Comparison of ENCODE assay signal across 14 cellular contexts in the genomic region with DNA sequence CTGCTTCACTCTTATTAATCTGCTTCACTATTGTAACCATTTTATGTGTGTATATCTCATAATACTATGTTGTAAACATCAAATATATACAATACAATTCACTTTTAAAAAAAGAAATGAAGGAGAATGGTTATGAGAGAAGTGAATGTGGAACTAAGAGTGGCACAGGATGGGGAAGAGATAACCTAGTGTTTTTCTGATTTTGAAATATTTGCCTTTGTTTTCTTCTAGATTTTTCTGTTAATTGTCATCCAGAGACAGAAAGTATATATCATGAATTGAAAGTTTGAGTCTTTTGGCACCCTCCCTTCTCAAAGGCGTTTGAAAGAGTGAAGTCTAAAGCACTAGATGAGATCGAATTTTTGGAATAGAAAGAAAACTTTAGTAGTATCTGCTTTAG. TPM values are rescaled to one million over a fixed set of nuclear protein-coding genes. Genes with fewer than 3 reads are reported as not detected.
DNase-seq lines count a peak whose midpoint lies in the region; ATAC-seq, FAIRE-seq and TF ChIP-seq lines count a peak whose summit lies in the region.
"Had no signal": no experiment of that assay in that cellular context is flagged by ENCODE, and none has a peak within 500 bp of the region (broad histone marks: within the 10 kb centered on the region; RNA-seq: fewer than 3 reads in every experiment).

No MANE protein-coding gene starts in this region.

- no peak for FAIRE-seq in GM19239 (lab: Jason Lieb, UNC)

- H3K27me3 Mint-ChIP-seq in CD4-positive, CD25-positive, alpha-beta regulatory T cell = peaks cover 7% of the 10 kb centered on the region
- no peaks in the 10 kb centered on the region for H3K27me3 Mint-ChIP-seq in activated T-helper 2 cell treated with anti-CD3 and anti-CD28 coated beads, Interferon-gamma antibody, Interleukin-2, Interleukin-4, amounts not matched to agents 10 μg/mL and 5 μg/mL and 100 μg/mL, durations not matched to agents 14 hours and 24 hours and 36 hours (ENCODE audit: low read depth)
- no peaks in the 10 kb centered on the region for H3K27me3 Mint-ChIP-seq in natural killer cell treated with Interleukin-12 subunit alpha and Interleukin-12 subunit beta and Interleukin-15 and Interleukin-18, amount 100 ng/mL, for 72 hours

- peak overlapping the region; percentile 96 for H3K4me3 ChIP-seq in CD4-positive, CD25-positive, alpha-beta regulatory T cell (ENCODE audit: low read depth, low read length)
- H3K4me3 ChIP-seq in HEK293 (ENCODE audit: low read depth, low read length) = no peak overlapping the region
- H3K4me3 ChIP-seq: SK-N-MC, suprapubic skin had no signal

- no peaks in the 10 kb centered on the region for H3K27me3 ChIP-seq in CD4-positive, CD25-positive, alpha-beta regulatory T cell (ENCODE audit: control insufficient read depth, insufficient read depth, low read length)
- H3K27me3 ChIP-seq: suprapubic skin had no signal

- H3K27ac ChIP-seq in CD4-positive, CD25-positive, alpha-beta regulatory T cell (ENCODE audit: insufficient read depth, low read length, poor library complexity, severe bottlenecking) = no peak overlapping the region
- H3K27ac ChIP-seq in HEK293 (ENCODE audit: extremely low read depth, low read depth, low read length) = no peak overlapping the region
- H3K27ac ChIP-seq: SK-N-MC, suprapubic skin had no signal

- DNase-seq in CD4-positive, CD25-positive, alpha-beta regulatory T cell = no peak
- DNase-seq in activated T-helper 2 cell treated with anti-CD3 and anti-CD28 coated beads, Interferon-gamma antibody, Interleukin-2, Interleukin-4, amounts not matched to agents 10 μg/mL and 5 μg/mL and 100 μg/mL, durations not matched to agents 14 hours and 24 hours and 36 hours (ENCODE audit: low spot score) = no peak
- no peak for DNase-seq in natural killer cell treated with Interleukin-12 subunit alpha and Interleukin-12 subunit beta and Interleukin-15 and Interleukin-18, amount 100 ng/mL, for 72 hours (ENCODE audit: low spot score)
- DNase-seq in GM19239 (ENCODE audit: insufficient read length, low spot score) (no peak), DMS53 treated with DMSO at 0.1 percent for 48 hours (lab: John Stamatoyannopoulos, UW; ENCODE audit: unreplicated experiment) (no peak), DMS153 treated with DMSO at 0.1 percent for 48 hours (lab: John Stamatoyannopoulos, UW; ENCODE audit: unreplicated experiment) (no peak)
- DNase-seq: activated CD4-positive, CD25-positive, alpha-beta regulatory T cell treated with anti-CD3 and anti-CD28 coated beads, Interleukin-2, amount 50 U/mL, for 72 hours; cerebellar nuclear complex; NCI-H1436 treated with DMSO at 0.1 percent for 48 hours; NCI-H526 treated with DMSO at 0.1 percent for 48 hours had no signal

- H3K27ac Mint-ChIP-seq in CD4-positive, CD25-positive, alpha-beta regulatory T cell = peak overlapping the region in 2 of 3 donors; percentile 14 to 84
- peak overlapping the region; percentile 10 for H3K27ac Mint-ChIP-seq in activated T-helper 2 cell treated with anti-CD3 and anti-CD28 coated beads, Interferon-gamma antibody, Interleukin-2, Interleukin-4, amounts not matched to agents 10 μg/mL and 5 μg/mL and 100 μg/mL, durations not matched to agents 14 hours and 24 hours and 36 hours
- H3K27ac Mint-ChIP-seq in natural killer cell treated with Interleukin-12 subunit alpha and Interleukin-12 subunit beta and Interleukin-15 and Interleukin-18, amount 100 ng/mL, for 72 hours = peak overlapping the region; percentile 21 to 22

- H3K4me1 Mint-ChIP-seq in CD4-positive, CD25-positive, alpha-beta regulatory T cell = peaks cover 53 to 86% (median 68%) of the 10 kb centered on the region in 4 donors
- H3K4me1 Mint-ChIP-seq in activated T-helper 2 cell treated with anti-CD3 and anti-CD28 coated beads, Interferon-gamma antibody, Interleukin-2, Interleukin-4, amounts not matched to agents 10 μg/mL and 5 μg/mL and 100 μg/mL, durations not matched to agents 14 hours and 24 hours and 36 hours (ENCODE audit: low read depth) = peaks cover 46% of the 10 kb centered on the region
- peaks cover 54 to 79% of the 10 kb centered on the region in 2 donors for H3K4me1 Mint-ChIP-seq in natural killer cell treated with Interleukin-12 subunit alpha and Interleukin-12 subunit beta and Interleukin-15 and Interleukin-18, amount 100 ng/mL, for 72 hours (ENCODE audit: low read depth in 2 of 2)

- no peak for ATAC-seq in CD4-positive, CD25-positive, alpha-beta regulatory T cell (ENCODE audit: low read depth in 2 of 2)
- ATAC-seq in natural killer cell treated with Interleukin-12 subunit alpha and Interleukin-12 subunit beta and Interleukin-15 and Interleukin-18, amount 100 ng/mL, for 72 hours = no peak

- CTCF ChIA-PET in HEK293 (lab: Yijun Ruan, JAX) = no interaction called here

- no peak for TF ChIP-seq CTCF in HEK293 (tag by site-specific recombination; IDR thresholded peaks at IDR 0.05)

- peaks cover 6% of the 10 kb centered on the region for H3K36me3 Mint-ChIP-seq in CD4-positive, CD25-positive, alpha-beta regulatory T cell
- H3K36me3 Mint-ChIP-seq in activated T-helper 2 cell treated with anti-CD3 and anti-CD28 coated beads, Interferon-gamma antibody, Interleukin-2, Interleukin-4, amounts not matched to agents 10 μg/mL and 5 μg/mL and 100 μg/mL, durations not matched to agents 14 hours and 24 hours and 36 hours (ENCODE audit: low read depth) = peaks cover 28% of the 10 kb centered on the region
- H3K36me3 Mint-ChIP-seq in natural killer cell treated with Interleukin-12 subunit alpha and Interleukin-12 subunit beta and Interleukin-15 and Interleukin-18, amount 100 ng/mL, for 72 hours = peaks cover 6% of the 10 kb centered on the region

- POLR2A ChIA-PET in HEK293 (lab: Yijun Ruan, JAX) = no interaction called here

- H3K36me3 ChIP-seq in CD4-positive, CD25-positive, alpha-beta regulatory T cell (ENCODE audit: control insufficient read depth, insufficient read depth, low read length) = no peaks in the 10 kb centered on the region
- H3K36me3 ChIP-seq in HEK293 (ENCODE audit: control insufficient read depth in 2 of 2, insufficient read depth in 1 of 2, low read length in 2 of 2) = no peaks in the 10 kb centered on the region

- peak overlapping the region; percentile 4 to 97 (median 66) for H3K4me3 Mint-ChIP-seq in CD4-positive, CD25-positive, alpha-beta regulatory T cell
- H3K4me3 Mint-ChIP-seq in activated T-helper 2 cell treated with anti-CD3 and anti-CD28 coated beads, Interferon-gamma antibody, Interleukin-2, Interleukin-4, amounts not matched to agents 10 μg/mL and 5 μg/mL and 100 μg/mL, durations not matched to agents 14 hours and 24 hours and 36 hours (ENCODE audit: low read depth) = no peak overlapping the region
- H3K4me3 Mint-ChIP-seq in natural killer cell treated with Interleukin-12 subunit alpha and Interleukin-12 subunit beta and Interleukin-15 and Interleukin-18, amount 100 ng/mL, for 72 hours = peak overlapping the region; percentile 100

- intact Hi-C loops in activated T-helper 2 cell treated with anti-CD3 and anti-CD28 coated beads, Interferon-gamma antibody, Interleukin-2, Interleukin-4, amounts not matched to agents 10 μg/mL and 5 μg/mL and 100 μg/mL, durations not matched to agents 14 hours and 24 hours and 36 hours (cut with micrococcal nuclease) = loop anchor here (5.0 to 10.0 kb wide), 6 partner anchors 42 to 1545 kb away; a partner anchor contains a TSS

- peaks cover 46% of the 10 kb centered on the region for H3K4me1 ChIP-seq in CD4-positive, CD25-positive, alpha-beta regulatory T cell (ENCODE audit: control insufficient read depth, insufficient read depth, low read length, poor library complexity, severe bottlenecking)
- no peaks in the 10 kb centered on the region for H3K4me1 ChIP-seq in HEK293 (ENCODE audit: control insufficient read depth, insufficient read depth, low read length)

- no peaks in the 10 kb centered on the region for H3K9me3 ChIP-seq in CD4-positive, CD25-positive, alpha-beta regulatory T cell (ENCODE audit: control insufficient read depth in 2 of 2, low read length in 2 of 2)
- H3K9me3 ChIP-seq in HEK293 (ENCODE audit: control insufficient read depth, insufficient read depth, low read depth, low read length) = no peaks in the 10 kb centered on the region
- H3K9me3 ChIP-seq: suprapubic skin had no signal

- H3K9me3 Mint-ChIP-seq in CD4-positive, CD25-positive, alpha-beta regulatory T cell = peaks cover 0 to 9% (median 0%) of the 10 kb centered on the region in 7 donors
- peaks cover 4% of the 10 kb centered on the region for H3K9me3 Mint-ChIP-seq in activated T-helper 2 cell treated with anti-CD3 and anti-CD28 coated beads, Interferon-gamma antibody, Interleukin-2, Interleukin-4, amounts not matched to agents 10 μg/mL and 5 μg/mL and 100 μg/mL, durations not matched to agents 14 hours and 24 hours and 36 hours
- H3K9me3 Mint-ChIP-seq in natural killer cell treated with Interleukin-12 subunit alpha and Interleukin-12 subunit beta and Interleukin-15 and Interleukin-18, amount 100 ng/mL, for 72 hours = no peaks in the 10 kb centered on the region

TF ChIP-seq in HEK293, 187 proteins besides CTCF, POLR2A, EP300 and RAD21:
- TF ChIP-seq ZBTB1 (tag by site-specific recombination; IDR thresholded peaks at IDR 0.05) (no peak), ZNF48 (tag by site-specific recombination; IDR thresholded peaks at IDR 0.05) (no peak), ZNF211 (tag by site-specific recombination; IDR thresholded peaks at IDR 0.05; ENCODE audit: low read depth) (no peak), PRDM1 (tag by site-specific recombination; IDR thresholded peaks at IDR 0.05) (peak; percentile 92), ZNF521 (tag by site-specific recombination; IDR thresholded peaks at IDR 0.05) (no peak), ZNF777 (tag by site-specific recombination; IDR thresholded peaks at IDR 0.05; ENCODE audit: borderline replicate concordance) (no peak), ZNF791 (tag by site-specific recombination; IDR thresholded peaks at IDR 0.05) (no peak)

RNA-seq across cellular contexts. Expression of a gene that starts 2.8 kb away (rescaled TPM):
- total RNA-seq in CD4-positive, CD25-positive, alpha-beta regulatory T cell = 22.4 TPM
- 10 to 100 TPM; 11.1 to 17.1 (median 14.1) TPM for polyA plus RNA-seq in CD4-positive, CD25-positive, alpha-beta regulatory T cell
- 28.1 and 28.6 TPM in 2 replicates for total RNA-seq in activated T-helper 2 cell treated with anti-CD3 and anti-CD28 coated beads, Interferon-gamma antibody, Interleukin-2, Interleukin-4, amounts not matched to agents 10 μg/mL and 5 μg/mL and 100 μg/mL, durations not matched to agents 14 hours and 24 hours and 36 hours
- total RNA-seq in natural killer cell treated with Interleukin-12 subunit alpha and Interleukin-12 subunit beta and Interleukin-15 and Interleukin-18, amount 100 ng/mL, for 72 hours = 10 to 100 TPM; 35.0 to 55.3 TPM

RNA-seq across cellular contexts. Expression of a gene that starts 35.2 kb away (rescaled TPM):
- not detected for total RNA-seq in CD4-positive, CD25-positive, alpha-beta regulatory T cell
- polyA plus RNA-seq in CD4-positive, CD25-positive, alpha-beta regulatory T cell = not detected
- total RNA-seq in activated T-helper 2 cell treated with anti-CD3 and anti-CD28 coated beads, Interferon-gamma antibody, Interleukin-2, Interleukin-4, amounts not matched to agents 10 μg/mL and 5 μg/mL and 100 μg/mL, durations not matched to agents 14 hours and 24 hours and 36 hours = 0.48 and 0.64 TPM in 2 replicates
- total RNA-seq in natural killer cell treated with Interleukin-12 subunit alpha and Interleukin-12 subunit beta and Interleukin-15 and Interleukin-18, amount 100 ng/mL, for 72 hours = not detected
- total RNA-seq: HT-29 had no signal
